Comparison of ENCODE assay signal across 33 cellular contexts in genomic region chr1:232409584-232409983, GRCh38.
"Had no signal": no experiment of that assay in that cellular context is flagged by ENCODE, and none has a peak within 500 bp of the region (broad histone marks: within the 10 kb centered on the region; RNA-seq: fewer than 3 reads in every experiment).

No MANE protein-coding gene starts in this region.

- DNase-seq: activated CD4-positive, alpha-beta memory T cell treated with anti-CD3 and anti-CD28 coated beads for 36 hours; activated CD4-positive, alpha-beta T cell treated with anti-CD3 and anti-CD28 coated beads for 1 hour; activated CD4-positive, alpha-beta T cell treated with anti-CD3 and anti-CD28 coated beads for 36 hours; activated CD4-positive, alpha-beta T cell treated with anti-CD3 and anti-CD28 coated beads for 48 hours; activated CD4-positive, alpha-beta T cell treated with anti-CD3 and anti-CD28 coated beads, Interleukin-2, amount 10 ng/mL, durations not matched to agents 7 days and 5 days; activated CD4-positive, CD25-positive, alpha-beta regulatory T cell; activated CD8-positive, alpha-beta memory T cell treated with anti-CD3 and anti-CD28 coated beads, Interleukin-2, amount 50 U/mL, for 4 hours; activated CD8-positive, alpha-beta T cell treated with anti-CD3 and anti-CD28 coated beads for 36 hours; activated effector memory CD4-positive, alpha-beta T cell treated with anti-CD3 and anti-CD28 coated beads, Interleukin-2, amount 50 U/mL, for 16 hours; activated gamma-delta T cell treated with Interleukin-2 at 50 U/mL for 16 hours; activated naive CD4-positive, alpha-beta T cell; activated naive CD4-positive, alpha-beta T cell treated with anti-CD3 and anti-CD28 coated beads for 36 hours; activated naive CD4-positive, alpha-beta T cell treated with anti-CD3 and anti-CD28 coated beads, Interleukin-2, amount 50 U/mL, for 16 hours; activated naive CD8-positive, alpha-beta T cell treated with anti-CD3 and anti-CD28 coated beads for 36 hours; activated T-cell treated with anti-CD3 and anti-CD28 coated beads for 4 hours; activated T-cell treated with anti-CD3 and anti-CD28 coated beads, Interleukin-2, amount 50 U/mL, for 1 hour; activated T-cell treated with anti-CD3 and anti-CD28 coated beads, Interleukin-2, amount 50 U/mL, for 4 hours; activated T-cell treated with anti-CD3 and anti-CD28 coated beads, Interleukin-2, amount 50 U/mL, for 72 hours; adrenal gland; amniotic stem cell; aorta; body of pancreas; brain microvascular endothelial cell; central memory CD4-positive, alpha-beta T cell; T-cell; T-helper 17 cell; WERI-Rb-1 had no signal

- H3K4me1 ChIP-seq: adrenal gland, body of pancreas, breast epithelium had no signal

- H3K27me3 Mint-ChIP-seq: activated CD4-positive, alpha-beta memory T cell treated with anti-CD3 and anti-CD28 coated beads for 36 hours; activated CD4-positive, alpha-beta T cell treated with anti-CD3 and anti-CD28 coated beads for 36 hours; activated CD4-positive, alpha-beta T cell treated with anti-CD3 and anti-CD28 coated beads, Interleukin-2, amount 10 ng/mL, durations not matched to agents 7 days and 5 days; activated CD8-positive, alpha-beta T cell treated with anti-CD3 and anti-CD28 coated beads for 36 hours; activated naive CD8-positive, alpha-beta T cell treated with anti-CD3 and anti-CD28 coated beads for 36 hours; activated T-helper 17 cell treated with anti-CD3 and anti-CD28 coated beads, Interleukin-2, amount 50 U/mL, for 72 hours; T-cell; T-helper 17 cell had no signal

- H3K36me3 Mint-ChIP-seq: activated naive CD8-positive, alpha-beta T cell treated with anti-CD3 and anti-CD28 coated beads for 36 hours had no signal

- H3K9me3 ChIP-seq: body of pancreas had no signal

- H3K27ac Mint-ChIP-seq: activated CD4-positive, alpha-beta memory T cell treated with anti-CD3 and anti-CD28 coated beads for 36 hours; activated CD4-positive, alpha-beta T cell treated with anti-CD3 and anti-CD28 coated beads for 36 hours; activated CD4-positive, alpha-beta T cell treated with anti-CD3 and anti-CD28 coated beads, Interleukin-2, amount 10 ng/mL, durations not matched to agents 7 days and 5 days; activated CD8-positive, alpha-beta T cell treated with anti-CD3 and anti-CD28 coated beads for 36 hours; activated naive CD4-positive, alpha-beta T cell treated with anti-CD3 and anti-CD28 coated beads for 36 hours; activated naive CD4-positive, alpha-beta T cell treated with anti-CD3 and anti-CD28 coated beads, Interleukin-2, amount 50 U/mL, for 72 hours; activated naive CD8-positive, alpha-beta T cell treated with anti-CD3 and anti-CD28 coated beads for 36 hours; activated T-cell treated with anti-CD3 and anti-CD28 coated beads, Interleukin-2, amount 50 U/mL, for 72 hours; activated T-helper 1 cell treated with anti-CD3 and anti-CD28 coated beads, Interleukin-12 subunit alpha, Interleukin-12 subunit beta, Interleukin-2, Interleukin-4 antibody, amounts not matched to agents 30 ng/mL and 10 ng/mL and 1 ng/mL, durations not matched to agents 14 hours and 24 hours and 36 hours; activated T-helper 17 cell treated with anti-CD3 and anti-CD28 coated beads, Interleukin-2, amount 50 U/mL, for 72 hours; T-cell; T-helper 17 cell; WTC11 had no signal

- H3K27ac ChIP-seq: adrenal gland, body of pancreas, brain microvascular endothelial cell, breast epithelium, WERI-Rb-1 had no signal

- H3K9me3 Mint-ChIP-seq: activated naive CD4-positive, alpha-beta T cell treated with anti-CD3 and anti-CD28 coated beads, Interleukin-2, amount 50 U/mL, for 72 hours had no signal

- H3K36me3 ChIP-seq: brain microvascular endothelial cell, breast epithelium, WERI-Rb-1 had no signal

- H3K4me3 ChIP-seq: adrenal gland, body of pancreas, breast epithelium had no signal

- ATAC-seq: activated CD4-positive, alpha-beta T cell treated with anti-CD3 and anti-CD28 coated beads for 36 hours; activated CD4-positive, CD25-positive, alpha-beta regulatory T cell treated with anti-CD3 and anti-CD28 coated beads, Interleukin-2, amount 50 U/mL, for 24 hours; activated CD8-positive, alpha-beta T cell treated with anti-CD3 and anti-CD28 coated beads for 36 hours; activated naive CD4-positive, alpha-beta T cell treated with anti-CD3 and anti-CD28 coated beads, Interleukin-2, amount 50 U/mL, for 72 hours; activated T-cell treated with anti-CD3 and anti-CD28 coated beads, Interleukin-2, amount 50 U/mL, for 4 hours; activated T-cell treated with anti-CD3 and anti-CD28 coated beads, Interleukin-2, amount 50 U/mL, for 72 hours; activated T-helper 17 cell treated with anti-CD3 and anti-CD28 coated beads, Interleukin-2, amount 50 U/mL, for 72 hours; body of pancreas; T-cell; T-helper 17 cell; WTC11 had no signal

- H3K4me1 Mint-ChIP-seq: activated CD4-positive, alpha-beta T cell treated with anti-CD3 and anti-CD28 coated beads for 36 hours; activated CD4-positive, alpha-beta T cell treated with anti-CD3 and anti-CD28 coated beads, Interleukin-2, amount 10 ng/mL, durations not matched to agents 7 days and 5 days; activated naive CD8-positive, alpha-beta T cell treated with anti-CD3 and anti-CD28 coated beads for 36 hours; activated T-helper 17 cell treated with anti-CD3 and anti-CD28 coated beads, Interleukin-2, amount 50 U/mL, for 72 hours; T-cell; T-helper 17 cell; WTC11 had no signal

- H3K4me3 Mint-ChIP-seq: activated CD4-positive, alpha-beta memory T cell treated with anti-CD3 and anti-CD28 coated beads for 36 hours; activated CD4-positive, alpha-beta T cell treated with anti-CD3 and anti-CD28 coated beads for 36 hours; activated CD4-positive, alpha-beta T cell treated with anti-CD3 and anti-CD28 coated beads, Interleukin-2, amount 10 ng/mL, durations not matched to agents 7 days and 5 days; activated CD8-positive, alpha-beta T cell treated with anti-CD3 and anti-CD28 coated beads for 36 hours; activated naive CD4-positive, alpha-beta T cell treated with anti-CD3 and anti-CD28 coated beads for 36 hours; activated naive CD8-positive, alpha-beta T cell treated with anti-CD3 and anti-CD28 coated beads for 36 hours; activated T-cell treated with anti-CD3 and anti-CD28 coated beads, Interleukin-2, amount 50 U/mL, for 4 hours; activated T-cell treated with anti-CD3 and anti-CD28 coated beads, Interleukin-2, amount 50 U/mL, for 72 hours; activated T-helper 1 cell treated with anti-CD3 and anti-CD28 coated beads, Interleukin-12 subunit alpha, Interleukin-12 subunit beta, Interleukin-2, Interleukin-4 antibody, amounts not matched to agents 30 ng/mL and 10 ng/mL and 1 ng/mL, durations not matched to agents 14 hours and 24 hours and 36 hours; activated T-helper 17 cell treated with anti-CD3 and anti-CD28 coated beads, Interleukin-2, amount 50 U/mL, for 72 hours; T-cell; T-helper 17 cell; WTC11 had no signal

- H3K27me3 ChIP-seq: adrenal gland, body of pancreas, brain microvascular endothelial cell, breast epithelium had no signal
